Comparison of ENCODE assay signal across 30 cellular contexts in the genomic region with DNA sequence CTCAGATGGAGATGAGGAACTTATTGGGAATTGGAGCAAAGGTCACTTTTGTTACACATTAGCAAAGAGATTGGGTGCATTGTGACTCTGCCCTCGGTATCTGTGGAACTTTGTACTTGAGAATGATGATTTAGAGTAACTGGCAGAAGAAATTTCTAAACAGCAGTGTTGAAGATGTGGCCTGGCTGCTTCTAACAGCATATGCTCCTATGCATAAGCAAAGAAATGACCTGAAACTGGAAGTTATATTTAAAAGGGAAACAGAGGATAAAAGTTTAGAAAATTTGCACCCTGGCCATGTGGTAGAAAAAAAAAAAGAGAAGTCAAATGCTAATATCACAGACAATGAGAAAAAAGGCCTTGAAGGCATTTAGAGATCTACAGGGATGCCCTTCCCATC.
"Had no signal": no experiment of that assay in that cellular context is flagged by ENCODE, and none has a peak within 500 bp of the region (broad histone marks: within the 10 kb centered on the region; RNA-seq: fewer than 3 reads in every experiment).

No MANE protein-coding gene starts in this region.

- DNase-seq: activated CD4-positive, alpha-beta memory T cell treated with anti-CD3 and anti-CD28 coated beads for 36 hours; activated CD4-positive, alpha-beta T cell treated with anti-CD3 and anti-CD28 coated beads for 36 hours; activated CD4-positive, alpha-beta T cell treated with anti-CD3 and anti-CD28 coated beads, Interleukin-2, amount 10 ng/mL, durations not matched to agents 24 days and 14 days; activated CD4-positive, CD25-positive, alpha-beta regulatory T cell; activated CD4-positive, CD25-positive, alpha-beta regulatory T cell treated with anti-CD3 and anti-CD28 coated beads, Interleukin-2, amount 50 U/mL, for 72 hours; activated CD8-positive, alpha-beta memory T cell treated with anti-CD3 and anti-CD28 coated beads, Interleukin-2, amount 10 ng/mL, durations not matched to agents 7 days and 5 days; activated CD8-positive, alpha-beta memory T cell treated with anti-CD3 and anti-CD28 coated beads, Interleukin-2, amount 50 U/mL, for 4 hours; activated CD8-positive, alpha-beta T cell treated with anti-CD3 and anti-CD28 coated beads, Interleukin-2, amount 10 ng/mL, durations not matched to agents 7 days and 5 days; activated effector memory CD4-positive, alpha-beta T cell treated with anti-CD3 and anti-CD28 coated beads, Interleukin-2, amount 50 U/mL, for 16 hours; activated naive CD4-positive, alpha-beta T cell treated with anti-CD3 and anti-CD28 coated beads for 36 hours; activated naive CD8-positive, alpha-beta T cell treated with anti-CD3 and anti-CD28 coated beads for 36 hours; activated T-cell treated with anti-CD3 and anti-CD28 coated beads, Interleukin-2, amount 50 U/mL, for 1 hour; activated T-cell treated with anti-CD3 and anti-CD28 coated beads, Interleukin-2, amount 50 U/mL, for 48 hours; central memory CD4-positive, alpha-beta T cell; cerebellar nuclear complex; dorsolateral prefrontal cortex; effector memory CD4-positive, alpha-beta T cell; endodermal cell; erythroblast; foreskin melanocyte; heart right ventricle; T-helper 1 cell; T-helper 17 cell; T1000 had no signal

- H3K4me1 ChIP-seq: ascending aorta, breast epithelium, esophagus muscularis mucosa, gastroesophageal sphincter, heart right ventricle had no signal

- ATAC-seq: activated CD4-positive, alpha-beta T cell treated with anti-CD3 and anti-CD28 coated beads for 36 hours; activated CD8-positive, alpha-beta memory T cell treated with anti-CD3 and anti-CD28 coated beads, Interleukin-2, amount 10 ng/mL, durations not matched to agents 7 days and 5 days; activated CD8-positive, alpha-beta T cell treated with anti-CD3 and anti-CD28 coated beads, Interleukin-2, amount 10 ng/mL, durations not matched to agents 7 days and 5 days; gastroesophageal sphincter; heart right ventricle; T-helper 17 cell had no signal

- H3K27me3 ChIP-seq: ascending aorta, breast epithelium, cardiac muscle cell, dorsolateral prefrontal cortex, esophagus muscularis mucosa, gastroesophageal sphincter, heart right ventricle had no signal

- H3K4me3 ChIP-seq: ascending aorta, breast epithelium, cardiac muscle cell, coronary artery, dorsolateral prefrontal cortex, esophagus muscularis mucosa, gastroesophageal sphincter, heart right ventricle had no signal

- H3K36me3 ChIP-seq: breast epithelium, cardiac muscle cell had no signal

- H3K27ac ChIP-seq: ascending aorta, breast epithelium, cardiac muscle cell, coronary artery, dorsolateral prefrontal cortex, esophagus muscularis mucosa, gastroesophageal sphincter, heart right ventricle had no signal
